In genomic region chr22:50444663-50445062, GRCh38 we compare ENCODE assay signal across 12 cellular contexts. TPM values are rescaled to one million over a fixed set of nuclear protein-coding genes. Genes with fewer than 3 reads are reported as not detected.
DNase-seq lines count a peak whose midpoint lies in the region; ATAC-seq, FAIRE-seq and TF ChIP-seq lines count a peak whose summit lies in the region.
"Had no signal": no experiment of that assay in that cellular context is flagged by ENCODE, and none has a peak within 500 bp of the region (broad histone marks: within the 10 kb centered on the region; RNA-seq: fewer than 3 reads in every experiment).

No MANE protein-coding gene starts in this region.

- H2AFZ ChIP-seq in HepG2 (ENCODE audit: low read length): no peak overlapping the region

- WGBS in HepG2 (ENCODE audit: low lambda C conversion rate): 88% methylated on average over 5 of the region's 5 CpGs
- whole genome bisulfite sequencing in transverse colon (ENCODE audit: low coverage in 1 of 2), 2 donors: 42 to 78% methylated on average over 3 to 5 of the region's 5 CpGs

- H4K20me1 ChIP-seq in HepG2 (ENCODE audit: insufficient read depth, low read length): peaks cover 4% of the 10 kb centered on the region; the same call in 1 of the 2 replicates

- no peak overlapping the region for H3K4me3 Mint-ChIP-seq in activated T-cell treated with anti-CD3 and anti-CD28 coated beads, Interleukin-2, amount 50 U/mL, for 72 hours

- FAIRE-seq in HepG2 (lab: Jason Lieb, UNC): no peak

- H3K36me3 ChIP-seq in HepG2 (replicated peaks in 1 of 2; ENCODE audit: control insufficient read depth in 1 of 2, insufficient read depth in 2 of 2, low read length in 2 of 2): peaks cover 34 to 44% of the 10 kb centered on the region in 2 experiments; a peak in 4 of 5 replicates
- peaks cover 0 to 27% (median 6%) of the 10 kb centered on the region in 4 donors for H3K36me3 ChIP-seq in transverse colon
- H3K36me3 ChIP-seq in HAP-1 (replicated peaks): peaks cover 62% of the 10 kb centered on the region

- POLR2A ChIA-PET in HepG2 (lab: Yijun Ruan, JAX): interaction anchor here (1.2 to 1.4 kb wide), 2 partner anchors 31 to 80 kb away, joined by 4 to 6 read pairs; partner anchors contain the start of gene SCO2

- peak overlapping the region; percentile 30 for H3K27ac ChIP-seq in HepG2 (ENCODE audit: extremely low read length, insufficient read depth, low read length)
- H3K27ac ChIP-seq in transverse colon: peak overlapping the region in 2 of 4 donors; percentile 21 to 44
- H3K27ac ChIP-seq: heart left ventricle, VCaP had no signal

- no peak for DNase-seq in activated T-cell treated with anti-CD3 and anti-CD28 coated beads, Interleukin-2, amount 50 U/mL, for 72 hours
- no peak for DNase-seq in activated T-cell treated with anti-CD3 and anti-CD28 coated beads, Interleukin-2, amount 50 U/mL, for 48 hours
- DNase-seq in astrocyte of the cerebellum (ENCODE audit: low read depth) (peak; percentile 33), HepG2 (ENCODE audit: low spot score) (no peak), transverse colon (peak; percentile 62), iPS-NIHi7 (ENCODE audit: extremely low spot score) (no peak), HAP-1 (ENCODE audit: low spot score in 2 of 2) (no peak)
- DNase-seq: COR-L47, KBM-7 had no signal

- H3K79me2 ChIP-seq in HepG2 (ENCODE audit: insufficient read depth, low read length): no peaks in the 10 kb centered on the region

- H3K27me3 Mint-ChIP-seq in activated T-cell treated with anti-CD3 and anti-CD28 coated beads, Interleukin-2, amount 50 U/mL, for 72 hours (ENCODE audit: low read depth): no peaks in the 10 kb centered on the region

- no peak for ATAC-seq in activated T-cell treated with anti-CD3 and anti-CD28 coated beads, Interleukin-2, amount 50 U/mL, for 72 hours (replicated peaks in 1 of 2)
- ATAC-seq in HepG2 (no peak), GM18498 (IDR thresholded peaks at IDR 0.05; ENCODE audit: unreplicated experiment) (no peak)

- TF ChIP-seq RAD21 in HepG2 (CRISPR knock-in tag; IDR thresholded peaks at IDR 0.05): no peak

- BruUV-seq in HepG2 (replicated peaks; lab: Mats Ljungman, UMichigan): TSS peak; percentile 47

- no peak overlapping the region for H3K4me2 ChIP-seq in HepG2 (ENCODE audit: low read depth, low read length)

- H3K4me1 Mint-ChIP-seq in activated T-cell treated with anti-CD3 and anti-CD28 coated beads, Interleukin-2, amount 50 U/mL, for 72 hours (ENCODE audit: low read depth): peaks cover 10% of the 10 kb centered on the region

- H3K4me3 ChIP-seq in astrocyte of the cerebellum (ENCODE audit: low read depth, low read length) (no peak overlapping the region), HepG2 (replicated peaks in 1 of 3; ENCODE audit: insufficient read depth in 1 of 3, low read depth in 2 of 3, low read length in 3 of 3) (no peak overlapping the region), transverse colon (no peak overlapping the region), HAP-1 (no peak overlapping the region)
- H3K4me3 ChIP-seq: heart left ventricle had no signal

- H3K27me3 ChIP-seq in HepG2 (ENCODE audit: control insufficient read depth in 1 of 2, insufficient read depth in 2 of 2, low read length in 2 of 2) (no peaks in the 10 kb centered on the region), transverse colon (no peaks in the 10 kb centered on the region), HAP-1 (ENCODE audit: low read depth) (no peaks in the 10 kb centered on the region)
- H3K27me3 ChIP-seq: heart left ventricle had no signal

- no peaks in the 10 kb centered on the region for H3K9me3 ChIP-seq in HepG2 (ENCODE audit: low read length)
- no peaks in the 10 kb centered on the region for H3K9me3 ChIP-seq in transverse colon
- H3K9me3 ChIP-seq in HAP-1: no peaks in the 10 kb centered on the region
- H3K9me3 ChIP-seq: heart left ventricle had no signal

- no peak overlapping the region for H3K9ac ChIP-seq in HepG2 (ENCODE audit: insufficient read depth, low read depth, low read length)

- H3K9me3 Mint-ChIP-seq in activated T-cell treated with anti-CD3 and anti-CD28 coated beads, Interleukin-2, amount 50 U/mL, for 72 hours: no peaks in the 10 kb centered on the region

- in situ Hi-C loops in astrocyte of the cerebellum (cut with HindIII; ENCODE audit: low sequenced_read_pairs) (no loop called here), HepG2 (cut with HindIII; ENCODE audit: extremely low pct_ligation_motif_present, low pct_unique_long_range_greater_than_20kb) (no loop called here), transverse colon (cut with MboI; ENCODE audit: low pct_ligation_motif_present in 1 of 4, low pct_unique_long_range_greater_than_20kb in 1 of 4, low sequenced_read_pairs in 3 of 4) (no loop called here), HAP-1 (cut with MboI; ENCODE audit: low sequenced_read_pairs) (no loop called here)

- CTCF ChIA-PET in HepG2 (lab: Yijun Ruan, JAX; ENCODE audit: low intra/inter-chr PET ratio, low total read pairs): no interaction called here

- TF ChIP-seq CTCF in astrocyte of the cerebellum (IDR thresholded peaks at IDR 0.05; ENCODE audit: low read depth, low read length, missing control alignments) (no peak), HepG2 (CRISPR knock-in tag; IDR thresholded peaks at IDR 0.05) (no peak), transverse colon (IDR thresholded peaks at IDR 0.05) (no peak)

- intact Hi-C loops in HepG2 (cut with micrococcal nuclease; ENCODE audit: unreplicated experiment) (no loop called here), transverse colon (cut with DNase I; ENCODE audit: low total_unique reads) (no loop called here)

- H3K36me3 Mint-ChIP-seq in activated T-cell treated with anti-CD3 and anti-CD28 coated beads, Interleukin-2, amount 50 U/mL, for 72 hours (ENCODE audit: insufficient read depth in 2 of 2): peaks cover 3 to 6% of the 10 kb centered on the region in 2 donors

- H3K27ac Mint-ChIP-seq in activated T-cell treated with anti-CD3 and anti-CD28 coated beads, Interleukin-2, amount 50 U/mL, for 72 hours: peak overlapping the region; percentile 76

- no peak for TF ChIP-seq EP300 in HepG2 (IDR thresholded peaks at IDR 0.05; ENCODE audit: low read depth in 2 of 2, low read length in 2 of 2)
- TF ChIP-seq EP300 in HepG2 (CRISPR knock-in tag; IDR thresholded peaks at IDR 0.05; ENCODE audit: borderline replicate concordance): no peak
- no peak for TF ChIP-seq EP300 in transverse colon (IDR thresholded peaks at IDR 0.05; ENCODE audit: low read depth)

- H3K4me1 ChIP-seq in HepG2 (ENCODE audit: insufficient read depth, low read length): no peaks in the 10 kb centered on the region; the same call in 1 of the 2 replicates
- H3K4me1 ChIP-seq in transverse colon: peaks cover 0 to 12% (median 9%) of the 10 kb centered on the region in 4 donors
- H3K4me1 ChIP-seq in HAP-1: no peaks in the 10 kb centered on the region

- TF ChIP-seq POLR2A in HepG2 (IDR thresholded peaks at IDR 0.05; ENCODE audit: insufficient read depth in 1 of 2, low read depth in 2 of 2, low read length in 2 of 2) (no peak), transverse colon (IDR thresholded peaks at IDR 0.05) (no peak)

RNA-seq across cellular contexts. Expression of gene SBF1, which starts 30.2 kb away (rescaled TPM):
- total RNA-seq in activated T-cell treated with anti-CD3 and anti-CD28 coated beads, Interleukin-2, amount 50 U/mL, for 72 hours: 100 to 1,000 TPM; 108 to 114 TPM
- total RNA-seq in HepG2 (2016; rRNA removed; fragmentation: Illumina TruSeq; extraction: Trizol) (21.3 and 40.9 TPM in 2 replicates), transverse colon (100 to 1,000 TPM in 2 of 4 donors, 10 to 100 TPM in 2; 59.9 to 241 (median 108) TPM)
- 10.6 and 11.9 TPM in 2 replicates for total RNA-seq in HepG2 (2016; cell fraction: cytosol; rRNA removed; fragmentation: Illumina TruSeq; extraction: Trizol; ENCODE audit: low read depth)
- 18.4 and 42.1 TPM in 2 replicates for total RNA-seq in HepG2 (2016; cell fraction: insoluble cytoplasmic fraction; rRNA removed; fragmentation: Illumina TruSeq; extraction: Trizol)
- 25.7 and 27.6 TPM in 2 replicates for total RNA-seq in HepG2 (2016; cell fraction: membrane; rRNA removed; fragmentation: Illumina TruSeq; extraction: Trizol)
- total RNA-seq in HepG2 (2016; cell fraction: nucleus; rRNA removed; fragmentation: Illumina TruSeq; extraction: Trizol): 35.2 and 39.9 TPM in 2 replicates
- 31.7 and 43.3 TPM in 2 replicates for polyA plus RNA-seq in HepG2 (2011; rRNA removed)
- 23.0 and 36.7 TPM in 2 replicates for polyA plus RNA-seq in HepG2 (2011; cell fraction: cytosol; rRNA removed)
- 212 and 268 TPM in 2 replicates for polyA plus RNA-seq in HepG2 (2011; cell fraction: nucleus; rRNA removed)
- polyA plus RNA-seq in HepG2 (2012): 35.0 and 42.8 TPM in 2 replicates
- 5.2 and 5.5 TPM in 2 replicates for polyA plus RNA-seq in HepG2 (2016; cell fraction: cytosol; fragmentation: Illumina TruSeq; extraction: Trizol; ENCODE audit: low read depth)
- 23.9 and 35.9 TPM in 2 replicates for polyA plus RNA-seq in HepG2 (2016; cell fraction: insoluble cytoplasmic fraction; fragmentation: Illumina TruSeq; extraction: Trizol; ENCODE audit: low read depth)
- 16.7 and 21.6 TPM in 2 replicates for polyA plus RNA-seq in HepG2 (2016; cell fraction: membrane; fragmentation: Illumina TruSeq; extraction: Trizol; ENCODE audit: low read depth)
- polyA plus RNA-seq in HepG2 (2016; cell fraction: nucleus; fragmentation: Illumina TruSeq; extraction: Trizol; ENCODE audit: insufficient read depth, low read depth): 92.6 and 93.2 TPM in 2 replicates
- polyA minus RNA-seq in HepG2 (2011; rRNA and poly(A)+ RNA removed; ENCODE audit: low replicate concordance): 67.4 and 124 TPM in 2 replicates
- polyA minus RNA-seq in HepG2 (2011; cell fraction: cytosol; rRNA and poly(A)+ RNA removed): 36.5 and 37.3 TPM in 2 replicates
- polyA minus RNA-seq in HepG2 (2011; cell fraction: nucleus; rRNA and poly(A)+ RNA removed): 65.0 and 67.6 TPM in 2 replicates

RNA-seq across cellular contexts. Expression of gene ADM2, which starts 36.7 kb away (rescaled TPM):
- 10 to 100 TPM; 25.5 to 28.8 TPM for total RNA-seq in activated T-cell treated with anti-CD3 and anti-CD28 coated beads, Interleukin-2, amount 50 U/mL, for 72 hours
- 0.76 and 1.2 TPM in 2 replicates for total RNA-seq in HepG2 (2016; rRNA removed; fragmentation: Illumina TruSeq; extraction: Trizol)
- 0.10 and 0.18 TPM in 2 replicates for total RNA-seq in HepG2 (2016; cell fraction: cytosol; rRNA removed; fragmentation: Illumina TruSeq; extraction: Trizol; ENCODE audit: low read depth)
- total RNA-seq in HepG2 (2016; cell fraction: insoluble cytoplasmic fraction; rRNA removed; fragmentation: Illumina TruSeq; extraction: Trizol): 0.68 and 1.4 TPM in 2 replicates
- 0.68 and 0.83 TPM in 2 replicates for total RNA-seq in HepG2 (2016; cell fraction: membrane; rRNA removed; fragmentation: Illumina TruSeq; extraction: Trizol)
- 1.3 and 1.9 TPM in 2 replicates for total RNA-seq in HepG2 (2016; cell fraction: nucleus; rRNA removed; fragmentation: Illumina TruSeq; extraction: Trizol)
- 3.0 and 4.0 TPM in 2 replicates for polyA plus RNA-seq in HepG2 (2011; rRNA removed)
- 2.7 and 2.8 TPM in 2 replicates for polyA plus RNA-seq in HepG2 (2011; cell fraction: cytosol; rRNA removed)
- polyA plus RNA-seq in HepG2 (2011; cell fraction: nucleus; rRNA removed): 7.0 and 9.2 TPM in 2 replicates
- 3.7 and 10.8 TPM in 2 replicates for polyA plus RNA-seq in HepG2 (2012)
- 0.40 and 0.43 TPM in 2 replicates for polyA plus RNA-seq in HepG2 (2016; cell fraction: cytosol; fragmentation: Illumina TruSeq; extraction: Trizol; ENCODE audit: low read depth)
- polyA plus RNA-seq in HepG2 (2016; cell fraction: insoluble cytoplasmic fraction; fragmentation: Illumina TruSeq; extraction: Trizol; ENCODE audit: low read depth): 1.3 and 1.6 TPM in 2 replicates
- 0.73 and 0.76 TPM in 2 replicates for polyA plus RNA-seq in HepG2 (2016; cell fraction: membrane; fragmentation: Illumina TruSeq; extraction: Trizol; ENCODE audit: low read depth)
- 6.0 and 6.1 TPM in 2 replicates for polyA plus RNA-seq in HepG2 (2016; cell fraction: nucleus; fragmentation: Illumina TruSeq; extraction: Trizol; ENCODE audit: insufficient read depth, low read depth)
- polyA minus RNA-seq in HepG2 (2011; rRNA and poly(A)+ RNA removed; ENCODE audit: low replicate concordance): 0.94 and 3.6 TPM in 2 replicates
- polyA minus RNA-seq in HepG2 (2011; cell fraction: cytosol; rRNA and poly(A)+ RNA removed): 3.0 and 3.9 TPM in 2 replicates
- polyA minus RNA-seq in HepG2 (2011; cell fraction: nucleus; rRNA and poly(A)+ RNA removed): 2.7 and 3.0 TPM in 2 replicates
- 1 to 10 TPM in 3 of 4 donors, under 1 TPM in 1; 0.75 to 5.4 (median 1.2) TPM for total RNA-seq in transverse colon

RNA-seq across cellular contexts. Expression of gene MIOX, which starts 42.0 kb away (rescaled TPM):
- 1 to 10 TPM; 3.4 to 5.2 TPM for total RNA-seq in activated T-cell treated with anti-CD3 and anti-CD28 coated beads, Interleukin-2, amount 50 U/mL, for 72 hours
- total RNA-seq in HepG2 (2016; rRNA removed; fragmentation: Illumina TruSeq; extraction: Trizol): 1.2 and 1.5 TPM in 2 replicates
- total RNA-seq in HepG2 (2016; cell fraction: cytosol; rRNA removed; fragmentation: Illumina TruSeq; extraction: Trizol; ENCODE audit: low read depth): 1.2 and 1.7 TPM in 2 replicates
- total RNA-seq in HepG2 (2016; cell fraction: insoluble cytoplasmic fraction; rRNA removed; fragmentation: Illumina TruSeq; extraction: Trizol): 1.3 and 2.0 TPM in 2 replicates
- total RNA-seq in HepG2 (2016; cell fraction: membrane; rRNA removed; fragmentation: Illumina TruSeq; extraction: Trizol): 1.9 and 2.9 TPM in 2 replicates
- 1.7 and 2.7 TPM in 2 replicates for total RNA-seq in HepG2 (2016; cell fraction: nucleus; rRNA removed; fragmentation: Illumina TruSeq; extraction: Trizol)
- polyA plus RNA-seq in HepG2 (2011; rRNA removed): 2.9 and 5.0 TPM in 2 replicates
- polyA plus RNA-seq in HepG2 (2011; cell fraction: cytosol; rRNA removed): 2.3 and 3.0 TPM in 2 replicates
- 27.0 and 27.4 TPM in 2 replicates for polyA plus RNA-seq in HepG2 (2011; cell fraction: nucleus; rRNA removed)
- polyA plus RNA-seq in HepG2 (2012): 1.8 and 3.2 TPM in 2 replicates
- 2.6 and 2.7 TPM in 2 replicates for polyA plus RNA-seq in HepG2 (2016; cell fraction: cytosol; fragmentation: Illumina TruSeq; extraction: Trizol; ENCODE audit: low read depth)
- 1.4 and 1.6 TPM in 2 replicates for polyA plus RNA-seq in HepG2 (2016; cell fraction: insoluble cytoplasmic fraction; fragmentation: Illumina TruSeq; extraction: Trizol; ENCODE audit: low read depth)
- 1.6 and 1.8 TPM in 2 replicates for polyA plus RNA-seq in HepG2 (2016; cell fraction: membrane; fragmentation: Illumina TruSeq; extraction: Trizol; ENCODE audit: low read depth)
- 3.9 and 5.8 TPM in 2 replicates for polyA plus RNA-seq in HepG2 (2016; cell fraction: nucleus; fragmentation: Illumina TruSeq; extraction: Trizol; ENCODE audit: insufficient read depth, low read depth)
- 5.0 TPM in 1 of 2 replicates, not detected in the other for polyA minus RNA-seq in HepG2 (2011; rRNA and poly(A)+ RNA removed; ENCODE audit: low replicate concordance)
- polyA minus RNA-seq in HepG2 (2011; cell fraction: cytosol; rRNA and poly(A)+ RNA removed): 1.1 TPM in 1 of 2 replicates, not detected in the other
- 1.2 and 2.2 TPM in 2 replicates for polyA minus RNA-seq in HepG2 (2011; cell fraction: nucleus; rRNA and poly(A)+ RNA removed)
- total RNA-seq in transverse colon: not detected
- total RNA-seq: heart left ventricle had no signal
- polyA plus RNA-seq: heart left ventricle had no signal

Comparison
In these comparisons a context has a peak if more than half of its experiments do, and no peak if none do; other contexts are left out.
1. DNase-seq: peak in astrocyte of the cerebellum (single experiment) and transverse colon (single experiment); none in activated T-cell treated with anti-CD3 and anti-CD28 coated beads, Interleukin-2, amount 50 U/mL, for 72 hours (0 of 2), activated T-cell treated with anti-CD3 and anti-CD28 coated beads, Interleukin-2, amount 50 U/mL, for 48 hours (0 of 2), HepG2 (single experiment), iPS-NIHi7 (single experiment) and HAP-1 (0 of 2).
2. RNA of gene ADM2, which starts 36.7 kb away (total RNA-seq): 25.5 to 28.8 TPM in activated T-cell treated with anti-CD3 and anti-CD28 coated beads, Interleukin-2, amount 50 U/mL, for 72 hours; 0.75 to 5.4 TPM in transverse colon and 0.10 to 1.9 TPM in HepG2; every median in the first group is over 4 times any median in the second.